ENCODE assay signal across 14 cellular contexts in genomic region chr21:42078247-42079007, GRCh38. TPM values are rescaled to one million over a fixed set of nuclear protein-coding genes. Genes with fewer than 3 reads are reported as not detected.
"Had no signal": no experiment of that assay in that cellular context is flagged by ENCODE, and none has a peak within 500 bp of the region (broad histone marks: within the 10 kb centered on the region; RNA-seq: fewer than 3 reads in every experiment).

No MANE protein-coding gene starts in this region.

RNA-seq across cellular contexts. Expression of gene UMODL1, which starts 7.3 kb away (rescaled TPM):
- total RNA-seq: left cardiac atrium, left ventricle myocardium superior, lung microvascular endothelial cell, mesenteric fat pad, myocyte, neural crest cell, osteocyte, posterior vena cava, psoas muscle, sigmoid colon, thyroid gland, urinary bladder, vagina had no signal
- polyA plus RNA-seq: psoas muscle, stomach, urinary bladder had no signal
